In genomic region chr6:156989159-156989806, GRCh38 we compare ENCODE assay signal across 1 cellular context.
TF ChIP-seq lines count a peak whose summit lies in the region.

No MANE protein-coding gene starts in this region.

TF ChIP-seq in WTC11, 78 proteins besides CTCF, POLR2A, EP300 and RAD21 (continued from another document):
- TF ChIP-seq ZNF281 (CRISPR knock-in tag; IDR thresholded peaks at IDR 0.05): no peak
- TF ChIP-seq JAZF1 (CRISPR knock-in tag; IDR thresholded peaks at IDR 0.05): no peak
- no peak for TF ChIP-seq SMAD3 (CRISPR knock-in tag; IDR thresholded peaks at IDR 0.05; ENCODE audit: borderline replicate concordance)
- TF ChIP-seq ERG (CRISPR knock-in tag; IDR thresholded peaks at IDR 0.05): no peak
- TF ChIP-seq RORB (CRISPR knock-in tag; IDR thresholded peaks at IDR 0.05): no peak
- no peak for TF ChIP-seq ZNF512 (CRISPR knock-in tag; IDR thresholded peaks at IDR 0.05; ENCODE audit: borderline replicate concordance)
- no peak for TF ChIP-seq SOX15 (CRISPR knock-in tag; IDR thresholded peaks at IDR 0.05)
- TF ChIP-seq NFATC4 (CRISPR knock-in tag; IDR thresholded peaks at IDR 0.05): no peak
- TF ChIP-seq NFE2L1 (CRISPR knock-in tag; IDR thresholded peaks at IDR 0.05): no peak
- TF ChIP-seq ZNF416 (CRISPR knock-in tag; IDR thresholded peaks at IDR 0.05): no peak
- TF ChIP-seq KAT7 (CRISPR knock-in tag; IDR thresholded peaks at IDR 0.05; ENCODE audit: borderline replicate concordance): no peak
- TF ChIP-seq ZNF671 (CRISPR knock-in tag; IDR thresholded peaks at IDR 0.05): no peak
- no peak for TF ChIP-seq MYBL2 (CRISPR knock-in tag; IDR thresholded peaks at IDR 0.05)
TF ChIP-seq in WTC11: peak in this region for 0.
